30 cellular contexts compared by ENCODE assay signal in the genomic region with DNA sequence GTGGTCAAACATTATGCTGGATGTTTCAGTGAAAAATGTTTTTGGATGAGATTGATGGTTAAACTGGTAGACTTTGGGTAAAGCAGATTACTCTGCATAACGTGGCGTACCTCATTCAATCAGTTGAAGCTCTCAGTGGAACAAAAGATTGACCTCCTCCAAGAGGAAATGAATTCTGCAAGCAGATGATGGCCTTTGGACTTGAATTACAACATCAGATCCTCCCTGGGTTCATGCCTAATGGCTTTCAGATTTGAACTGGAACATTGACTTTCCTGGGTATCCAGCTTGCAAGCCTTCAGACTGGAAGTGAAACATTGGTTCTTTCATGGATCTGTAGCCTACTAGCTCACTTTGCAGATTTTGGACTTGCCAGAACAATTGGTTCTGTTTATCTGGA.
"Had no signal": no experiment of that assay in that cellular context is flagged by ENCODE, and none has a peak within 500 bp of the region (broad histone marks: within the 10 kb centered on the region; RNA-seq: fewer than 3 reads in every experiment).

No MANE protein-coding gene starts in this region.

- H3K36me3 Mint-ChIP-seq: immature natural killer cell; mesothelial cell of epicardium; naive thymus-derived CD8-positive, alpha-beta T cell; stimulated activated memory B cell treated with anti-CD40 and anti-IgM and Interleukin-4, amounts not matched to agents 10 μg/mL and 1 μg/mL and 100 μg/mL, for 72 hours had no signal

- H3K27me3 Mint-ChIP-seq: naive thymus-derived CD8-positive, alpha-beta T cell; stimulated activated memory B cell treated with anti-CD40 and anti-IgM and Interleukin-4, amounts not matched to agents 10 μg/mL and 1 μg/mL and 100 μg/mL, for 72 hours had no signal

- DNase-seq: cerebellar nuclear complex; dorsolateral prefrontal cortex; effector CD4-positive, alpha-beta T cell; foreskin keratinocyte; glutamatergic neuron; heart right ventricle; hypothalamus; immature natural killer cell; islet precursor cell; kidney glomerular epithelial cell; mesenchymal stem cell; naive thymus-derived CD8-positive, alpha-beta T cell; nephron progenitor cell; nucleus accumbens; sigmoid colon; spleen; stimulated activated CD4-positive, alpha-beta T cell treated with anti-CD3 and anti-CD28 coated beads, Interleukin-4, amount 100 ng/mL, for 4 hours; stimulated activated naive CD8-positive, alpha-beta T cell treated with anti-CD3 and anti-CD28 coated beads, Interleukin-15, Interleukin-2, amounts not matched to agents 100 U/mL and 50 U/mL, for 24 hours; substantia nigra; testis; upper lobe of left lung had no signal

- H3K36me3 ChIP-seq: esophagus muscularis mucosa, gastroesophageal sphincter, heart right ventricle, prostate gland, right atrium auricular region, sigmoid colon, spleen, tibial nerve, upper lobe of left lung had no signal

- H3K4me3 Mint-ChIP-seq: immature natural killer cell; mesothelial cell of epicardium; naive thymus-derived CD8-positive, alpha-beta T cell; nephron progenitor cell; stimulated activated memory B cell treated with anti-CD40 and anti-IgM and Interleukin-4, amounts not matched to agents 10 μg/mL and 1 μg/mL and 100 μg/mL, for 72 hours had no signal

- H3K4me1 ChIP-seq: esophagus muscularis mucosa, foreskin keratinocyte, gastroesophageal sphincter, heart right ventricle, prostate gland, right atrium auricular region, sigmoid colon, spleen, testis, tibial nerve, upper lobe of left lung had no signal

- H3K27ac Mint-ChIP-seq: immature natural killer cell; mesothelial cell of epicardium; naive thymus-derived CD8-positive, alpha-beta T cell; nephron progenitor cell; stimulated activated memory B cell treated with anti-CD40 and anti-IgM and Interleukin-4, amounts not matched to agents 10 μg/mL and 1 μg/mL and 100 μg/mL, for 72 hours had no signal

- H3K9me3 Mint-ChIP-seq: nephron progenitor cell; stimulated activated memory B cell treated with anti-CD40 and anti-IgM and Interleukin-4, amounts not matched to agents 10 μg/mL and 1 μg/mL and 100 μg/mL, for 72 hours had no signal

- H3K9me3 ChIP-seq: esophagus muscularis mucosa, gastroesophageal sphincter, heart right ventricle, prostate gland, right atrium auricular region, sigmoid colon, testis, tibial nerve, upper lobe of left lung had no signal

- H3K27ac ChIP-seq: dorsolateral prefrontal cortex, epithelial cell of prostate, esophagus muscularis mucosa, foreskin keratinocyte, gastroesophageal sphincter, heart right ventricle, prostate gland, right atrium auricular region, sigmoid colon, spleen, testis, tibial nerve, upper lobe of left lung had no signal

- FAIRE-seq: urothelium cell line had no signal

- H3K27me3 ChIP-seq: esophagus muscularis mucosa, foreskin keratinocyte, gastroesophageal sphincter, right atrium auricular region, sigmoid colon, spleen, testis, tibial nerve, upper lobe of left lung had no signal

- H3K4me3 ChIP-seq: dorsolateral prefrontal cortex, esophagus muscularis mucosa, gastroesophageal sphincter, heart right ventricle, prostate gland, right atrium auricular region, sigmoid colon, spleen, testis, tibial nerve, upper lobe of left lung had no signal

- H3K4me1 Mint-ChIP-seq: immature natural killer cell; mesothelial cell of epicardium; naive thymus-derived CD8-positive, alpha-beta T cell; nephron progenitor cell; stimulated activated memory B cell treated with anti-CD40 and anti-IgM and Interleukin-4, amounts not matched to agents 10 μg/mL and 1 μg/mL and 100 μg/mL, for 72 hours had no signal
